ENCODE assay signal across 32 cellular contexts in the genomic region with DNA sequence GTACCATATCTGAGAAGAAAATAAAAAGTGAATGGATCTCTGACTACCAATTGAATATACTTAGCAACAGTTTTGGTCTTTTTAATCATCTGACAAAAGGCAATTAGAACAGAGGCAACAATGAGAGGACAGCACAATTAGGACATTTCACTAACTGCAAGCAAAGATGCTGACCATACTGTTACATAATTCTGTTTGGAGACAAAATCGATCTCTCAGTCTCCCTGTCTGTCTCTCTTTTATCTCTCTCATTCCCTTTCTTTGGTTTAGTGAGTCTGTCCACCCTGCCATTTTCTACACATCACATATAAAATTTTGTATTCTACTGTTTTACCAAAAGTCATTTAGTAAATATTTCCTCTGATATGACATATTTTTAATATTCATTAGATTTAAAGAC. TPM values are rescaled to one million over a fixed set of nuclear protein-coding genes. Genes with fewer than 3 reads are reported as not detected.
"Had no signal": no experiment of that assay in that cellular context is flagged by ENCODE, and none has a peak within 500 bp of the region (broad histone marks: within the 10 kb centered on the region; RNA-seq: fewer than 3 reads in every experiment).

No MANE protein-coding gene starts in this region.

- H3K4me1 ChIP-seq: neural progenitor cell, parathyroid adenoma, psoas muscle, spleen, suprapubic skin, testis, tibial artery, transverse colon, upper lobe of right lung, uterus had no signal

- H3K27me3 ChIP-seq: neural progenitor cell, ovary, spleen, suprapubic skin, testis, tibial artery, transverse colon, upper lobe of right lung, uterus had no signal

- H3K79me2 ChIP-seq: parathyroid adenoma had no signal

- H3K4me2 ChIP-seq: neural progenitor cell, smooth muscle cell had no signal

- H3K9me3 ChIP-seq: ovary, psoas muscle, suprapubic skin, testis, upper lobe of right lung, uterus had no signal

- H3K4me3 ChIP-seq: neural progenitor cell, ovary, psoas muscle, skin epidermis, smooth muscle cell, spleen, suprapubic skin, testis, tibial artery, transverse colon, upper lobe of right lung, uterus had no signal

- DNase-seq: natural killer cell; occipital lobe; ovary; posterior cingulate gyrus; psoas muscle; right cardiac atrium; spleen; stimulated activated CD4-positive, alpha-beta T cell treated with anti-CD3 and anti-CD28 coated beads, Interleukin-12 subunit alpha, Interleukin-12 subunit beta, amount 100 ng/mL, for 4 hours; stimulated activated CD4-positive, alpha-beta T cell treated with anti-CD3 and anti-CD28 coated beads, Interleukin-1b, Interleukin-23, amount 100 ng/mL, for 48 hours; stimulated activated CD4-positive, alpha-beta T cell treated with anti-CD3 and anti-CD28 coated beads, Interleukin-4, amount 100 ng/mL, for 1 hour; stimulated activated CD4-positive, alpha-beta T cell treated with anti-CD3 and anti-CD28 coated beads, Interleukin-4, amount 100 ng/mL, for 4 hours; stimulated activated CD8-positive, alpha-beta memory T cell treated with anti-CD3 and anti-CD28 coated beads, Interleukin-4, amount 100 ng/mL, for 48 hours; stimulated activated naive CD4-positive, alpha-beta T cell; stimulated activated naive CD8-positive, alpha-beta T cell treated with anti-CD3 and anti-CD28 coated beads, Interleukin-15, amount 100 ng/mL, for 72 hours; stimulated activated naive CD8-positive, alpha-beta T cell treated with anti-CD3 and anti-CD28 coated beads, Interleukin-15, Interleukin-2, amounts not matched to agents 100 U/mL and 50 U/mL, for 24 hours; substantia nigra; testis; tibial artery; transverse colon; upper lobe of right lung; uterus had no signal

- H3K9ac ChIP-seq: neural progenitor cell, parathyroid adenoma had no signal

- H3K27ac ChIP-seq: neural progenitor cell, ovary, parathyroid adenoma, psoas muscle, skin epidermis, spleen, suprapubic skin, testis, tibial artery, transverse colon, upper lobe of right lung, uterus had no signal

- H3K36me3 ChIP-seq: neural progenitor cell, ovary, spleen, suprapubic skin, tibial artery, transverse colon, upper lobe of right lung, uterus had no signal

- H2AFZ ChIP-seq: neural progenitor cell, parathyroid adenoma had no signal

- ATAC-seq: natural killer cell; psoas muscle; right cardiac atrium; sciatic nerve; stimulated activated memory B cell treated with anti-CD40 and anti-IgM and Interleukin-4, amounts not matched to agents 10 μg/mL and 1 μg/mL and 100 μg/mL, for 72 hours; stimulated activated naive CD8-positive, alpha-beta T cell treated with anti-CD3 and anti-CD28 coated beads, Interleukin-15, amount 100 ng/mL, for 72 hours; stimulated activated naive CD8-positive, alpha-beta T cell treated with anti-CD3 and anti-CD28 coated beads, Interleukin-15, Interleukin-2, amounts not matched to agents 100 U/mL and 50 U/mL, for 24 hours; upper lobe of right lung had no signal

RNA-seq across cellular contexts. Expression of a gene that starts 2.2 kb away (rescaled TPM):
- total RNA-seq: natural killer cell, occipital lobe, osteoblast, psoas muscle, renal cortical epithelial cell, right cardiac atrium, sciatic nerve, smooth muscle cell, spleen, suprapubic skin, transverse colon, upper lobe of right lung, urinary bladder had no signal
- polyA plus RNA-seq: neural cell, ovary, psoas muscle, right cardiac atrium, smooth muscle cell, spleen had no signal

RNA-seq across cellular contexts. Expression of a gene that starts 43.3 kb away (rescaled TPM):
- total RNA-seq: natural killer cell, osteoblast, psoas muscle, right cardiac atrium, sciatic nerve, spleen, suprapubic skin, testis, transverse colon, upper lobe of right lung, urinary bladder, uterus had no signal
- polyA plus RNA-seq: neural cell, psoas muscle, right cardiac atrium, spleen, urinary bladder had no signal
